In the genomic region with DNA sequence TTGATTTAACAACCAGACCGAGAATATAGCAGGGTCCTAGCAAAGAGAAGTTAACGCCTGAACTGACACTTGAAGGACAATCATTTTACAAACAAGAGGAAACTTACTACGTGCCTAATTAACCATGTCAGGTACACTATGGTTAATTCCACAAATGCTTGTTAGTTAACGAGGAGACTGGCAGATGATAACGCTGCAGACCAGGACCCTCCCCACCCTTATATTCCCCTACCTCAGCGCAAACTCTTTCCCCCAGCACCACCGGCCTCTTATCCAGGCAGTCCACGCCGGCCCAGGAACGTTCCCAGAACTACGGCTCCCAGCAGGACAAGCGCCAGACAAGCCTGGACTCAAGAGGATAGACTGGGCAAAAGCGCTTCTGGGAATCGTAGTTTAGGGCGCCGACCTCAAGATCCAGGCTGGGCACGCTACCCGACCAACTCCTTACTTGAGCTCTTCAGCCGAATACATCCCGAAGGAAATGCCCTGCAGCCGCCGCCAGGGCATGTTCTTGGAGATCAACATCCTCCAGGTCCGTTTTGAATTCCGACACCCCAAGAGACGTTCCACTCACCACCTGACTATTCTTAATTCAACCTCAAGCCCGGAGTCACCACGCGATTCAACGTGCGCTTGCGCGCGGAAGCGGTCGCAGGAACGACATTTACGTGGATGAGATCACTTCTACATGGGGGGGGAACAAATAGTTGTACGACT, we compare ENCODE assay signal across 8 cellular contexts. TPM values are rescaled to one million over a fixed set of nuclear protein-coding genes. Genes with fewer than 3 reads are reported as not detected.
DNase-seq lines count a peak whose midpoint lies in the region; ATAC-seq and TF ChIP-seq lines count a peak whose summit lies in the region.

A gene (minus strand): TSS at position 635 of the 717 bp plus-strand sequence. CDS start 110 bp downstream, at position 525.

- POLR2A ChIA-PET in RWPE1 (lab: Yijun Ruan, JAX; ENCODE audit: low non-redundant PET) = no interaction called here

- ATAC-seq in activated T-helper 17 cell treated with anti-CD3 and anti-CD28 coated beads, Interleukin-2, amount 50 U/mL, for 72 hours (replicated peaks) = peak; percentile 83
- peak; percentile 76 to 85 (median 78) for ATAC-seq in natural killer cell

- DNase-seq in DMS79 treated with DMSO at 0.1 percent for 48 hours (lab: John Stamatoyannopoulos, UW) (peak; percentile 96), GOT3 (lab: John Stamatoyannopoulos, UW) (peak; percentile 75), LHCN-M2 (ENCODE audit: low read depth) (peak; percentile 89), RWPE1 (ENCODE audit: low spot score) (peak; percentile 83), fibroblast of peridontal ligament (ENCODE audit: extremely low read depth) (peak; percentile 96), natural killer cell (peak; percentile 78)
- peak; percentile 69 to 98 (median 85) for DNase-seq in stimulated activated naive CD4-positive, alpha-beta T cell (lab: John Stamatoyannopoulos, UW)

- intact Hi-C loops in natural killer cell (cut with micrococcal nuclease) = loop anchor here (2.0 to 10.0 kb wide), 3 partner anchors 92 to 381 kb away; a partner anchor contains a TSS

- peak within 1 kb of the TSS; percentile 99 for H3K27ac Mint-ChIP-seq in activated T-helper 17 cell treated with anti-CD3 and anti-CD28 coated beads, Interleukin-2, amount 50 U/mL, for 72 hours
- H3K27ac Mint-ChIP-seq in natural killer cell = peak within 1 kb of the TSS; percentile 94 to 98

- H3K9me3 Mint-ChIP-seq in activated T-helper 17 cell treated with anti-CD3 and anti-CD28 coated beads, Interleukin-2, amount 50 U/mL, for 72 hours = no peaks in the 10 kb centered on the region
- H3K9me3 Mint-ChIP-seq in natural killer cell = no peaks in the 10 kb centered on the region

- peaks cover 96% of the 10 kb centered on the region for H3K36me3 Mint-ChIP-seq in activated T-helper 17 cell treated with anti-CD3 and anti-CD28 coated beads, Interleukin-2, amount 50 U/mL, for 72 hours (ENCODE audit: low read depth)
- peaks cover 5% of the 10 kb centered on the region for H3K36me3 Mint-ChIP-seq in natural killer cell

- peak within 1 kb of the TSS; percentile 90 for H3K4me3 Mint-ChIP-seq in activated T-helper 17 cell treated with anti-CD3 and anti-CD28 coated beads, Interleukin-2, amount 50 U/mL, for 72 hours
- peak within 1 kb of the TSS; percentile 97 for H3K4me3 Mint-ChIP-seq in natural killer cell

- H3K27ac ChIP-seq in RWPE1 = peak within 1 kb of the TSS; percentile 81

- peaks cover 46% of the 10 kb centered on the region for H3K4me1 Mint-ChIP-seq in activated T-helper 17 cell treated with anti-CD3 and anti-CD28 coated beads, Interleukin-2, amount 50 U/mL, for 72 hours
- H3K4me1 Mint-ChIP-seq in natural killer cell = peaks cover 59 to 61% of the 10 kb centered on the region in 2 donors

- TF ChIP-seq CTCF in RWPE1 (conservative IDR thresholded peaks at IDR 0.05; ENCODE audit: low read depth) (no peak), natural killer cell (IDR thresholded peaks at IDR 0.05) (no peak)

- CTCF ChIA-PET in RWPE1 (lab: Yijun Ruan, JAX) = interaction anchor here (0.6 kb wide), 1 partner anchor 381 kb away, joined by 5 read pairs; no protein-coding TSS in a partner anchor

- no peaks in the 10 kb centered on the region for H3K27me3 Mint-ChIP-seq in activated T-helper 17 cell treated with anti-CD3 and anti-CD28 coated beads, Interleukin-2, amount 50 U/mL, for 72 hours
- H3K27me3 Mint-ChIP-seq in natural killer cell (ENCODE audit: low read depth in 2 of 2) = no peaks in the 10 kb centered on the region

RNA-seq across cellular contexts. Expression of the gene that starts here (rescaled TPM):
- total RNA-seq in LHCN-M2 (2014; rRNA removed) (26.7 and 31.4 TPM in 2 replicates), natural killer cell (10 to 100 TPM; 19.7 to 26.5 (median 22.8) TPM)
- 19.8 TPM for polyA plus RNA-seq in LHCN-M2 (2012)
- 10 to 100 TPM; 30.3 to 62.0 TPM for total RNA-seq in activated T-helper 17 cell treated with anti-CD3 and anti-CD28 coated beads, Interleukin-2, amount 50 U/mL, for 72 hours

Comparison
In these comparisons a context has a peak if more than half of its experiments do, and no peak if none do; other contexts are left out.
1. Peak in every context shown above with its lines: DNase-seq, ATAC-seq and H3K27ac ChIP-seq.